1 cellular context compared by ENCODE assay signal in genomic region chr12:71183018-71183417, GRCh38.
TF ChIP-seq lines count a peak whose summit lies in the region.

No MANE protein-coding gene starts in this region.

TF ChIP-seq in SK-N-SH, 30 proteins besides CTCF, POLR2A, EP300 and RAD21 (continued from another document):
- TF ChIP-seq, protein P1, sequence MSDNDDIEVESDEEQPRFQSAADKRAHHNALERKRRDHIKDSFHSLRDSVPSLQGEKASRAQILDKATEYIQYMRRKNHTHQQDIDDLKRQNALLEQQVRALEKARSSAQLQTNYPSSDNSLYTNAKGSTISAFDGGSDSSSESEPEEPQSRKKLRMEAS (IDR thresholded peaks at IDR 0.05; ENCODE audit: low read depth), result no peak
- TF ChIP-seq MXI1 (IDR thresholded peaks at IDR 0.05; ENCODE audit: low read depth, low read length) (no peak), GATA2 (CRISPR knock-in tag; IDR thresholded peaks at IDR 0.05) (no peak), MEF2A (IDR thresholded peaks at IDR 0.05; ENCODE audit: borderline replicate concordance, low read depth) (no peak), FOSL2 (IDR thresholded peaks at IDR 0.05; ENCODE audit: borderline replicate concordance, low read depth) (peak; percentile 65), TCF12 (IDR thresholded peaks at IDR 0.05) (peak; percentile 57), USF1 (IDR thresholded peaks at IDR 0.05; ENCODE audit: borderline replicate concordance, low read depth) (no peak), TAF1 (IDR thresholded peaks at IDR 0.05; ENCODE audit: borderline replicate concordance, low read depth, low read length) (no peak), ELF1 (IDR thresholded peaks at IDR 0.05) (no peak), EZH2phosphoT487 (IDR thresholded peaks at IDR 0.05; ENCODE audit: borderline replicate concordance, low read depth) (no peak), RFX5 (IDR thresholded peaks at IDR 0.05; ENCODE audit: low read length) (no peak), SMC3 (IDR thresholded peaks at IDR 0.05; ENCODE audit: low read depth, low read length) (no peak), FOXM1 (IDR thresholded peaks at IDR 0.05; ENCODE audit: low read depth) (no peak), POLR2AphosphoS5 (IDR thresholded peaks at IDR 0.05; ENCODE audit: low read depth, low read length) (no peak), GABPA (IDR thresholded peaks at IDR 0.05; ENCODE audit: low read depth) (no peak)
- TF ChIP-seq, protein P2, sequence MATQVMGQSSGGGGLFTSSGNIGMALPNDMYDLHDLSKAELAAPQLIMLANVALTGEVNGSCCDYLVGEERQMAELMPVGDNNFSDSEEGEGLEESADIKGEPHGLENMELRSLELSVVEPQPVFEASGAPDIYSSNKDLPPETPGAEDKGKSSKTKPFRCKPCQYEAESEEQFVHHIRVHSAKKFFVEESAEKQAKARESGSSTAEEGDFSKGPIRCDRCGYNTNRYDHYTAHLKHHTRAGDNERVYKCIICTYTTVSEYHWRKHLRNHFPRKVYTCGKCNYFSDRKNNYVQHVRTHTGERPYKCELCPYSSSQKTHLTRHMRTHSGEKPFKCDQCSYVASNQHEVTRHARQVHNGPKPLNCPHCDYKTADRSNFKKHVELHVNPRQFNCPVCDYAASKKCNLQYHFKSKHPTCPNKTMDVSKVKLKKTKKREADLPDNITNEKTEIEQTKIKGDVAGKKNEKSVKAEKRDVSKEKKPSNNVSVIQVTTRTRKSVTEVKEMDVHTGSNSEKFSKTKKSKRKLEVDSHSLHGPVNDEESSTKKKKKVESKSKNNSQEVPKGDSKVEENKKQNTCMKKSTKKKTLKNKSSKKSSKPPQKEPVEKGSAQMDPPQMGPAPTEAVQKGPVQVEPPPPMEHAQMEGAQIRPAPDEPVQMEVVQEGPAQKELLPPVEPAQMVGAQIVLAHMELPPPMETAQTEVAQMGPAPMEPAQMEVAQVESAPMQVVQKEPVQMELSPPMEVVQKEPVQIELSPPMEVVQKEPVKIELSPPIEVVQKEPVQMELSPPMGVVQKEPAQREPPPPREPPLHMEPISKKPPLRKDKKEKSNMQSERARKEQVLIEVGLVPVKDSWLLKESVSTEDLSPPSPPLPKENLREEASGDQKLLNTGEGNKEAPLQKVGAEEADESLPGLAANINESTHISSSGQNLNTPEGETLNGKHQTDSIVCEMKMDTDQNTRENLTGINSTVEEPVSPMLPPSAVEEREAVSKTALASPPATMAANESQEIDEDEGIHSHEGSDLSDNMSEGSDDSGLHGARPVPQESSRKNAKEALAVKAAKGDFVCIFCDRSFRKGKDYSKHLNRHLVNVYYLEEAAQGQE (IDR thresholded peaks at IDR 0.05; ENCODE audit: low read depth, low read length), result no peak
